ENCODE assay signal across 11 cellular contexts in the genomic region with DNA sequence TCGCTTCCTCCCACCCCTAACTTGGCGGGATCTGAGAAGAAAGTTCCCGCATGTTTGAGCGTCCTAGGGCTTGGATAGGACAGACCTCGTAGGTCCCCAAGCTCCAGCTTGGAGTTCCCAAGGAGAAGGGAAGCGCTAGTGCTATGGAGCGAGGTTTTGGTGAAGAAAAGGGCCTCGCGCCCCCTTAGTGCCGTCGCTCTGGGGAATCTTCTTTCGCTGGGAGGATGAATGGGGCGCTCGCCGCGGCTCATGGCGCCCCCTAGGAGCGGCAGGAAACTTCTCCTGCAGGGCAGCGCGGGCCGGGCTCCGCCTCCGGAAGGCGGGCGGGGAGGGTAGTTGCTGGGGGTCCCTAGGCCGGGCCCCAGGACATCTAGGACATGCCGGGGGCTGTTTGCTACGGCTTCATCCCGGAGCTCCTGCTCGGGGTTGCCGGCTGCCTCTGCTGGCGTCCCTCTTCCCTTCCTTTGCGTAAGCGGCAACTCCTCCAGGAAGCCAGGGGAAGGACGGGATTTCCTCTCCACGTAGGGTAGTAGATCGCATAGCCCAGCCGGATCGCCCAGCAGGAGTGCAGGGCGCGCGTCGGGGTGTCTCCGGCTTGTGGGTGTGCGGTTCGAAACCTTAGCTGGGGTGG. TPM values are rescaled to one million over a fixed set of nuclear protein-coding genes. Genes with fewer than 3 reads are reported as not detected.
DNase-seq lines count a peak whose midpoint lies in the region; ATAC-seq and TF ChIP-seq lines count a peak whose summit lies in the region.
"Had no signal": no experiment of that assay in that cellular context is flagged by ENCODE, and none has a peak within 500 bp of the region (broad histone marks: within the 10 kb centered on the region; RNA-seq: fewer than 3 reads in every experiment).

No MANE protein-coding gene starts in this region.

- intact Hi-C loops in aorta (cut with DNase I): no loop called here
- intact Hi-C loops in activated naive CD4-positive, alpha-beta T cell treated with anti-CD3 and anti-CD28 coated beads for 36 hours (cut with micrococcal nuclease): loop anchor here (1.0 to 10.0 kb wide), 3 partner anchors 12 to 491 kb away; a partner anchor contains a TSS

- H3K4me3 Mint-ChIP-seq in progenitor cell of endocrine pancreas (ENCODE audit: low read depth): peak overlapping the region; percentile 24
- no peak overlapping the region for H3K4me3 Mint-ChIP-seq in activated naive CD4-positive, alpha-beta T cell treated with anti-CD3 and anti-CD28 coated beads for 36 hours
- H3K4me3 Mint-ChIP-seq: dendritic cell treated with granulocyte-macrophage colony-stimulating factor and Interleukin-4, amounts not matched to agents 40 ng/mL and 50 ng/mL, for 4 days had no signal

- peaks cover 0 to 4% of the 10 kb centered on the region in 2 donors for H3K27me3 ChIP-seq in aorta (ENCODE audit: control insufficient read depth in 1 of 2, insufficient read depth in 2 of 2, low read length in 1 of 2)

- WGBS in aorta, 2 donors: 1 to 2% methylated on average over 35 to 46 of the region's 46 CpGs

- peaks cover 7% of the 10 kb centered on the region for H3K9me3 ChIP-seq in aorta (ENCODE audit: control insufficient read depth, low read length)

- H3K27ac Mint-ChIP-seq in progenitor cell of endocrine pancreas: no peak overlapping the region
- H3K27ac Mint-ChIP-seq in activated naive CD4-positive, alpha-beta T cell treated with anti-CD3 and anti-CD28 coated beads for 36 hours: no peak overlapping the region
- H3K27ac Mint-ChIP-seq: dendritic cell treated with granulocyte-macrophage colony-stimulating factor and Interleukin-4, amounts not matched to agents 40 ng/mL and 50 ng/mL, for 4 days had no signal

- peak overlapping the region; percentile 37 to 46 for H3K4me3 ChIP-seq in foreskin fibroblast (ENCODE audit: low read depth in 1 of 2, low read length in 2 of 2)
- no peak overlapping the region for H3K4me3 ChIP-seq in aorta (ENCODE audit: low read length in 2 of 2)
- H3K4me3 ChIP-seq: lung had no signal

- peaks cover 2% of the 10 kb centered on the region for H3K36me3 Mint-ChIP-seq in progenitor cell of endocrine pancreas (ENCODE audit: insufficient read depth)
- no peaks in the 10 kb centered on the region for H3K36me3 Mint-ChIP-seq in activated naive CD4-positive, alpha-beta T cell treated with anti-CD3 and anti-CD28 coated beads for 36 hours (ENCODE audit: low read depth)

- no peak overlapping the region for H3K27ac ChIP-seq in aorta (ENCODE audit: low read depth in 1 of 2, low read length in 2 of 2)

- peaks cover 97% of the 10 kb centered on the region for H3K27me3 Mint-ChIP-seq in progenitor cell of endocrine pancreas
- peaks cover 68% of the 10 kb centered on the region for H3K27me3 Mint-ChIP-seq in activated naive CD4-positive, alpha-beta T cell treated with anti-CD3 and anti-CD28 coated beads for 36 hours (ENCODE audit: low read depth)

- DNase-seq in EH (ENCODE audit: low read depth): peak; percentile 31
- peak; percentile 74 for DNase-seq in NCI-H69 (lab: John Stamatoyannopoulos, UW)
- peak in 1 of 2 donors; percentile 24 for DNase-seq in foreskin fibroblast
- DNase-seq in progenitor cell of endocrine pancreas (ENCODE audit: low spot score, unreplicated experiment): no peak
- no peak for DNase-seq in globus pallidus (ENCODE audit: low spot score)
- no peak for DNase-seq in aorta
- no peak for DNase-seq in COR-L47 (lab: John Stamatoyannopoulos, UW)
- DNase-seq in activated naive CD4-positive, alpha-beta T cell treated with anti-CD3 and anti-CD28 coated beads for 36 hours: no peak
- DNase-seq: T1000 had no signal

- H3K4me1 Mint-ChIP-seq in progenitor cell of endocrine pancreas (ENCODE audit: low read depth): peaks cover 6% of the 10 kb centered on the region
- H3K4me1 Mint-ChIP-seq in activated naive CD4-positive, alpha-beta T cell treated with anti-CD3 and anti-CD28 coated beads for 36 hours (ENCODE audit: low read depth): peaks cover 7% of the 10 kb centered on the region

- no peak for ATAC-seq in aorta (ENCODE audit: low FRiP score)

- no peaks in the 10 kb centered on the region for H3K9me3 Mint-ChIP-seq in progenitor cell of endocrine pancreas (ENCODE audit: low read depth)
- H3K9me3 Mint-ChIP-seq in activated naive CD4-positive, alpha-beta T cell treated with anti-CD3 and anti-CD28 coated beads for 36 hours: no peaks in the 10 kb centered on the region
- H3K9me3 Mint-ChIP-seq: dendritic cell treated with granulocyte-macrophage colony-stimulating factor and Interleukin-4, amounts not matched to agents 40 ng/mL and 50 ng/mL, for 4 days had no signal

- TF ChIP-seq CTCF in foreskin fibroblast (IDR thresholded peaks at IDR 0.05; ENCODE audit: low read depth, low read length): peak; percentile 23
- TF ChIP-seq CTCF in progenitor cell of endocrine pancreas (IDR thresholded peaks at IDR 0.05; ENCODE audit: unreplicated experiment): peak; percentile 53

- CTCF ChIA-PET in activated naive CD4-positive, alpha-beta T cell treated with anti-CD3 and anti-CD28 coated beads for 36 hours (lab: Charles Lee): interaction anchor here (0.7 to 1.0 kb wide), 2 partner anchors 13 to 17 kb away, joined by 3 read pairs; no protein-coding TSS in a partner anchor

- no peaks in the 10 kb centered on the region for H3K4me1 ChIP-seq in aorta (ENCODE audit: control insufficient read depth in 1 of 2, insufficient read depth in 2 of 2, low read length in 2 of 2)

- no peaks in the 10 kb centered on the region for H3K36me3 ChIP-seq in aorta (ENCODE audit: control insufficient read depth in 1 of 2, insufficient read depth in 2 of 2, low read length in 1 of 2)

RNA-seq across cellular contexts. Expression of a gene that starts 11.9 kb away (rescaled TPM):
- total RNA-seq in progenitor cell of endocrine pancreas (not detected in 2 replicates), aorta (not detected)
- not detected for polyA plus RNA-seq in aorta
- not detected for total RNA-seq in activated naive CD4-positive, alpha-beta T cell treated with anti-CD3 and anti-CD28 coated beads for 36 hours
- total RNA-seq: lung had no signal
- polyA plus RNA-seq: lung had no signal

Comparison
In these comparisons a context has a peak if more than half of its experiments do, and no peak if none do; other contexts are left out.
1. DNase-seq: peak in EH (single experiment) and NCI-H69 (single experiment); none in progenitor cell of endocrine pancreas (single experiment), globus pallidus (single experiment), aorta (0 of 2), COR-L47 (single experiment) and activated naive CD4-positive, alpha-beta T cell treated with anti-CD3 and anti-CD28 coated beads for 36 hours (single experiment).
2. H3K4me3 ChIP-seq: peak in foreskin fibroblast (2 of 2); none in aorta (0 of 2).